In the genomic region with DNA sequence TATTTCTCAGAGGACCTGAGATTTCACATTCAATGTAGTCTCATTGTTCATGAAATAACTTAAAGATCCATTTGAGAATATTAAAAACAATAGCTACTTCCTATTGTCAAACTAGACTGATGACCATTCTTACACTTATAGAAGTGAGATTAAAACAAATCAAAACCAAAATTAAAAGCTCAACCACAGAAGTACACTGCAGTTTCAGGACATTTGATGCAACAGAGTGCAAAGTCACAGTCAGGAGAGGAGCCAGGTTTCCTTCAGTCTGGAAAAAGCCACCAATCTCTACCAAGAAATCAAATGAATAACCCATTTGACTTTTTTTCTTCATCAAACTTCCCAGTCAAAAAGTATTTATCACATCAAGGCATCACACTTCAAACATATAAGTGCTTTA, we compare ENCODE assay signal across 10 cellular contexts. TPM values are rescaled to one million over a fixed set of nuclear protein-coding genes. Genes with fewer than 3 reads are reported as not detected.
DNase-seq lines count a peak whose midpoint lies in the region; ATAC-seq, FAIRE-seq and TF ChIP-seq lines count a peak whose summit lies in the region.
"Had no signal": no experiment of that assay in that cellular context is flagged by ENCODE, and none has a peak within 500 bp of the region (broad histone marks: within the 10 kb centered on the region; RNA-seq: fewer than 3 reads in every experiment).

No MANE protein-coding gene starts in this region.

- H3K9ac ChIP-seq in astrocyte (ENCODE audit: low read length): no peak overlapping the region

- no peak for DNase-seq in activated CD4-positive, alpha-beta T cell treated with anti-CD3 and anti-CD28 coated beads, Interleukin-2, amount 10 ng/mL, durations not matched to agents 24 days and 14 days
- no peak for DNase-seq in activated CD4-positive, alpha-beta T cell treated with anti-CD3 and anti-CD28 coated beads for 1 hour
- no peak for DNase-seq in astrocyte (ENCODE audit: low read depth)
- DNase-seq in spleen: no peak
- DNase-seq in coronary artery (ENCODE audit: low spot score): no peak
- DNase-seq in MG63: no peak
- DNase-seq: uterus had no signal

- no peak for TF ChIP-seq POLR2A in spleen (IDR thresholded peaks at IDR 0.05)

- peak overlapping the region; percentile 30 for H3K27ac Mint-ChIP-seq in activated CD4-positive, alpha-beta T cell treated with anti-CD3 and anti-CD28 coated beads, Interleukin-2, amount 10 ng/mL, durations not matched to agents 24 days and 14 days
- peak overlapping the region; percentile 87 for H3K27ac Mint-ChIP-seq in astrocyte (ENCODE audit: unreplicated experiment)

- H3K9me3 ChIP-seq in astrocyte (ENCODE audit: insufficient read depth, low read depth, low read length): no peaks in the 10 kb centered on the region
- H3K9me3 ChIP-seq in spleen: no peaks in the 10 kb centered on the region
- no peaks in the 10 kb centered on the region for H3K9me3 ChIP-seq in MG63
- H3K9me3 ChIP-seq: uterus had no signal

- H3K36me3 Mint-ChIP-seq in activated CD4-positive, alpha-beta T cell treated with anti-CD3 and anti-CD28 coated beads, Interleukin-2, amount 10 ng/mL, durations not matched to agents 24 days and 14 days (ENCODE audit: low read depth): peaks cover 13% of the 10 kb centered on the region
- peaks cover 2% of the 10 kb centered on the region for H3K36me3 Mint-ChIP-seq in astrocyte (ENCODE audit: low read depth, unreplicated experiment)

- peaks cover 4% of the 10 kb centered on the region for H3K9me3 Mint-ChIP-seq in activated CD4-positive, alpha-beta T cell treated with anti-CD3 and anti-CD28 coated beads, Interleukin-2, amount 10 ng/mL, durations not matched to agents 24 days and 14 days
- peaks cover 5% of the 10 kb centered on the region for H3K9me3 Mint-ChIP-seq in astrocyte (ENCODE audit: unreplicated experiment)

- peaks cover 31% of the 10 kb centered on the region for H3K4me1 Mint-ChIP-seq in activated CD4-positive, alpha-beta T cell treated with anti-CD3 and anti-CD28 coated beads, Interleukin-2, amount 10 ng/mL, durations not matched to agents 24 days and 14 days
- peaks cover 21% of the 10 kb centered on the region for H3K4me1 Mint-ChIP-seq in astrocyte (ENCODE audit: low read depth, unreplicated experiment)

- ATAC-seq in HG02973 (IDR thresholded peaks at IDR 0.05; ENCODE audit: unreplicated experiment): peak; percentile 46
- no peak for ATAC-seq in HG03457 (IDR thresholded peaks at IDR 0.05; ENCODE audit: unreplicated experiment)

- H3K79me2 ChIP-seq in astrocyte (ENCODE audit: insufficient read depth, low read length): peaks cover 7% of the 10 kb centered on the region

- H3K27ac ChIP-seq in astrocyte (ENCODE audit: low read depth, low read length): no peak overlapping the region
- peak overlapping the region in 7 of 8 donors; percentile 67 to 96 (median 73) for H3K27ac ChIP-seq in spleen
- H3K27ac ChIP-seq in coronary artery: no peak overlapping the region
- H3K27ac ChIP-seq: uterus had no signal

- H3K27me3 ChIP-seq in astrocyte (ENCODE audit: insufficient read depth, low read length): no peaks in the 10 kb centered on the region
- no peaks in the 10 kb centered on the region for H3K27me3 ChIP-seq in spleen (replicated peaks in 1 of 7)
- H3K27me3 ChIP-seq in MG63: no peaks in the 10 kb centered on the region
- H3K27me3 ChIP-seq: uterus had no signal

- no peak for FAIRE-seq in astrocyte (lab: Jason Lieb, UNC)
- FAIRE-seq: small intestine had no signal

- H3K4me1 ChIP-seq in astrocyte (ENCODE audit: insufficient read depth, low read length) (peaks cover 5% of the 10 kb centered on the region), spleen (peaks cover 27 to 89% (median 60%) of the 10 kb centered on the region in 6 donors)
- H3K4me1 ChIP-seq: uterus had no signal

- no peak overlapping the region for H2AFZ ChIP-seq in astrocyte (ENCODE audit: low read depth, low read length)

- H3K4me3 ChIP-seq in astrocyte (ENCODE audit: insufficient read depth, low read depth, low read length): no peak overlapping the region
- H3K4me3 ChIP-seq in spleen: peak overlapping the region in 1 of 8 donors; percentile 27
- no peak overlapping the region for H3K4me3 ChIP-seq in coronary artery
- H3K4me3 ChIP-seq in MG63: no peak overlapping the region
- H3K4me3 ChIP-seq: uterus had no signal

- no peaks in the 10 kb centered on the region for H4K20me1 ChIP-seq in astrocyte (ENCODE audit: insufficient read depth, low read length)

- H3K27me3 Mint-ChIP-seq in activated CD4-positive, alpha-beta T cell treated with anti-CD3 and anti-CD28 coated beads, Interleukin-2, amount 10 ng/mL, durations not matched to agents 24 days and 14 days: no peaks in the 10 kb centered on the region
- no peaks in the 10 kb centered on the region for H3K27me3 Mint-ChIP-seq in astrocyte (ENCODE audit: low read depth, unreplicated experiment)

- TF ChIP-seq CTCF in astrocyte (IDR thresholded peaks at IDR 0.05; ENCODE audit: insufficient read depth, low read depth, low read length): no peak
- no peak for TF ChIP-seq CTCF in spleen (IDR thresholded peaks at IDR 0.05 in 8 of 11, conservative IDR thresholded peaks at IDR 0.05 in 3 of 11)
- no peak for TF ChIP-seq CTCF in coronary artery (IDR thresholded peaks at IDR 0.05)

- intact Hi-C loops in activated CD4-positive, alpha-beta T cell treated with anti-CD3 and anti-CD28 coated beads, Interleukin-2, amount 10 ng/mL, durations not matched to agents 24 days and 14 days (cut with micrococcal nuclease): loop anchor here (10.0 kb wide), 2 partner anchors 178 to 842 kb away; partner anchors contain the start of gene RFX7
- intact Hi-C loops in spleen (cut with DNase I; ENCODE audit: low total_unique reads): loop anchor here (10.0 kb wide), 1 partner anchor 88 kb away; the partner anchor contains the start of genes PIGB and PIGBOS1

- no peak overlapping the region for H3K4me3 Mint-ChIP-seq in activated CD4-positive, alpha-beta T cell treated with anti-CD3 and anti-CD28 coated beads, Interleukin-2, amount 10 ng/mL, durations not matched to agents 24 days and 14 days
- peak overlapping the region; percentile 9 for H3K4me3 Mint-ChIP-seq in astrocyte (ENCODE audit: unreplicated experiment)

- H3K36me3 ChIP-seq in astrocyte (ENCODE audit: insufficient read depth, low read length): no peaks in the 10 kb centered on the region
- peaks cover 0 to 14% (median 0%) of the 10 kb centered on the region in 6 donors for H3K36me3 ChIP-seq in spleen
- H3K36me3 ChIP-seq in MG63: no peaks in the 10 kb centered on the region
- H3K36me3 ChIP-seq: uterus had no signal

- H3K4me2 ChIP-seq in astrocyte (ENCODE audit: low read length): no peak overlapping the region

RNA-seq across cellular contexts. Expression of gene CCPG1, which starts 5.5 kb away (rescaled TPM):
- 9.0 and 10.2 TPM in 2 replicates for total RNA-seq in activated CD4-positive, alpha-beta T cell treated with anti-CD3 and anti-CD28 coated beads, Interleukin-2, amount 10 ng/mL, durations not matched to agents 24 days and 14 days
- total RNA-seq in astrocyte: 56.3 and 63.1 TPM in 2 replicates
- total RNA-seq in spleen: 100 to 1,000 TPM in 1 of 7 donors, 10 to 100 TPM in 6; 55.8 to 103 (median 68.6) TPM
- polyA plus RNA-seq in spleen: 10 to 100 TPM in 2 of 3 donors, 1 to 10 TPM in 1; 9.5 to 16.9 (median 13.5) TPM
- 13.8 and 19.6 TPM in 2 replicates for total RNA-seq in MG63 (2014; rRNA removed; shearing (Covaris generic); ENCODE audit: low replicate concordance)

RNA-seq across cellular contexts. Expression of gene PIERCE2, which starts 5.6 kb away (rescaled TPM):
- 0.49 TPM in 1 of 2 replicates, not detected in the other for total RNA-seq in activated CD4-positive, alpha-beta T cell treated with anti-CD3 and anti-CD28 coated beads, Interleukin-2, amount 10 ng/mL, durations not matched to agents 24 days and 14 days
- total RNA-seq in astrocyte: 1.6 and 2.6 TPM in 2 replicates
- total RNA-seq in spleen: 1 to 10 TPM in 2 of 7 donors, under 1 TPM in 1, not detected in 4; 0.97 to 1.4 (median 1.1) TPM
- polyA plus RNA-seq in spleen: 1 to 10 TPM; 1.6 to 2.5 (median 1.8) TPM
- total RNA-seq in MG63 (2014; rRNA removed; shearing (Covaris generic); ENCODE audit: low replicate concordance): 3.7 TPM in 1 of 2 replicates, not detected in the other

Comparison
In these comparisons a context has a peak if more than half of its experiments do, and no peak if none do; other contexts are left out.
1. H3K27ac ChIP-seq: peak in spleen (7 of 8); none in astrocyte (single experiment) and coronary artery (0 of 2).